Comparison of ENCODE assay signal across 8 cellular contexts in the genomic region with DNA sequence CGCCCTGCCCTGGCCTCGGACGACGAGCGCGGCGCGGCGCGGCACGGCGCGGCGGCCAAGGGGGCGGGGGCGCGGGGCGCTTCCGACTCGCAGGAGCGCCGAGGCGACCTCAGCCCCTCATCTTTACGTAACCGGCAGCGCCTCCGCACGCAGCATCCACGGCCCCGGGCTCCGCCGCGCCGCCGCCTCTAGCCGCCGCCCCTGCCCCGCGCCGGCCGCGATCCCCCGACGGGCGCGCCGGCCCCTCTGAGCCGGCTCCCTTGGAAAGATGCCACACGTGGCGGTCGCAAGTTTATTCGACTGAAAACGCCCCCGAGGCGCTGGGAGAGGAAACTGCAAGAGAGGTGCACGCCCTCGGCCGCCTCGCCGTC. TPM values are rescaled to one million over a fixed set of nuclear protein-coding genes. Genes with fewer than 3 reads are reported as not detected.
DNase-seq lines count a peak whose midpoint lies in the region; ATAC-seq and TF ChIP-seq lines count a peak whose summit lies in the region.

No MANE protein-coding gene starts in this region.

- peak; percentile 39 for ATAC-seq in CD8-positive, alpha-beta T cell
- peak; percentile 24 for ATAC-seq in GM18907 (IDR thresholded peaks at IDR 0.05; ENCODE audit: unreplicated experiment)
- ATAC-seq in HG03097 (IDR thresholded peaks at IDR 0.05; ENCODE audit: low FRiP score, unreplicated experiment) = peak; percentile 16

- H3K79me2 ChIP-seq in SU-DHL-6 (ENCODE audit: insufficient read depth, low read length) = no peaks in the 10 kb centered on the region

- peak overlapping the region; percentile 100 for H3K27ac Mint-ChIP-seq in CD8-positive, alpha-beta T cell

- H3F3A ChIP-seq in SU-DHL-6 (ENCODE audit: insufficient read depth) = peaks cover 13% of the 10 kb centered on the region; the same call in 1 of the 2 replicates

- CTCF ChIA-PET in CD8-positive, alpha-beta T cell (lab: Charles Lee) = interaction anchor here (1.0 kb wide), 1 partner anchor 71 kb away, joined by 3 read pairs; no protein-coding TSS in a partner anchor

- H3K27ac ChIP-seq in CD8-positive, alpha-beta T cell (ENCODE audit: low read depth, low read length) = peak overlapping the region; percentile 94
- H3K27ac ChIP-seq in SU-DHL-6 (ENCODE audit: low read depth, low read length) (no peak overlapping the region), urinary bladder (ENCODE audit: low read depth) (peak overlapping the region; percentile 100)

- H3K4me1 ChIP-seq in CD8-positive, alpha-beta T cell (ENCODE audit: insufficient read depth, low read length) = peaks cover 35% of the 10 kb centered on the region
- H3K4me1 ChIP-seq in mononuclear cell (ENCODE audit: insufficient read depth, low read length) = peaks cover 48% of the 10 kb centered on the region
- peaks cover 2% of the 10 kb centered on the region for H3K4me1 ChIP-seq in urinary bladder (ENCODE audit: insufficient read depth)

- H3K4me3 Mint-ChIP-seq in CD8-positive, alpha-beta T cell = peak overlapping the region; percentile 99

- H3K4me2 ChIP-seq in SU-DHL-6 (ENCODE audit: low read depth, low read length, poor library complexity, severe bottlenecking) = peak overlapping the region; percentile 42

- intact Hi-C loops in CD8-positive, alpha-beta T cell (cut with DNase I, micrococcal nuclease) = loop anchor here (2.0 to 5.0 kb wide), 5 partner anchors 149 to 1499 kb away; partner anchors contain the start of genes SMC5 (in 2 of the 2), ABHD17B (in 1 of the 2), C9orf85 (in 1 of the 2) and CEMIP2 (in 1 of the 2)

- peak overlapping the region; percentile 15 for H2AFZ ChIP-seq in SU-DHL-6 (ENCODE audit: low read depth, low read length, severe bottlenecking)

- H3K4me3 ChIP-seq in CD8-positive, alpha-beta T cell (ENCODE audit: low read depth, low read length) = peak overlapping the region; percentile 91
- H3K4me3 ChIP-seq in SU-DHL-6 (ENCODE audit: insufficient read depth, low read length, poor library complexity, severe bottlenecking) = no peak overlapping the region
- peak overlapping the region; percentile 89 for H3K4me3 ChIP-seq in mononuclear cell (ENCODE audit: low read length)
- peak overlapping the region; percentile 82 for H3K4me3 ChIP-seq in urinary bladder (ENCODE audit: low read depth, low read length)

- H3K9ac ChIP-seq in SU-DHL-6 (ENCODE audit: low read length) = no peak overlapping the region

- no peaks in the 10 kb centered on the region for H3K36me3 ChIP-seq in CD8-positive, alpha-beta T cell (ENCODE audit: insufficient read depth, low read length)
- H3K36me3 ChIP-seq in SU-DHL-6 (ENCODE audit: low read length) (no peaks in the 10 kb centered on the region), urinary bladder (ENCODE audit: insufficient read depth) (no peaks in the 10 kb centered on the region)

- H4K20me1 ChIP-seq in SU-DHL-6 (ENCODE audit: low read depth, low read length) = no peaks in the 10 kb centered on the region

- H3K4me1 Mint-ChIP-seq in CD8-positive, alpha-beta T cell (ENCODE audit: low read depth) = peaks cover 52% of the 10 kb centered on the region

- H3K36me3 Mint-ChIP-seq in CD8-positive, alpha-beta T cell = peaks cover 20% of the 10 kb centered on the region

- TF ChIP-seq CTCF in CD8-positive, alpha-beta T cell (IDR thresholded peaks at IDR 0.05) = no peak
- no peak for TF ChIP-seq CTCF in SU-DHL-6 (IDR thresholded peaks at IDR 0.05; ENCODE audit: insufficient read depth, low read length, poor library complexity, severe bottlenecking)

- H3K9me3 Mint-ChIP-seq in CD8-positive, alpha-beta T cell = no peaks in the 10 kb centered on the region

- peak in 3 of 7 experiments; percentile 60 to 78 (median 72) for DNase-seq in CD8-positive, alpha-beta T cell
- DNase-seq in effector CD4-positive, alpha-beta T cell = peak; percentile 63
- no peak for DNase-seq in A172 (ENCODE audit: low spot score)

- under 1% methylated on average over 60 of the region's 60 CpGs for WGBS in urinary bladder

- POLR2A ChIA-PET in CD8-positive, alpha-beta T cell (lab: Charles Lee) = interaction anchor here (0.8 to 3.6 kb wide), 9 partner anchors 7 to 157 kb away, joined by 3 to 41 read pairs (median 4); no protein-coding TSS in a partner anchor

- H3K27me3 Mint-ChIP-seq in CD8-positive, alpha-beta T cell (ENCODE audit: low read depth) = no peaks in the 10 kb centered on the region

- H3K9me3 ChIP-seq in CD8-positive, alpha-beta T cell (ENCODE audit: low read length) = no peaks in the 10 kb centered on the region
- H3K9me3 ChIP-seq in SU-DHL-6 (ENCODE audit: insufficient read depth, low read length) (no peaks in the 10 kb centered on the region), mononuclear cell (ENCODE audit: low read depth, low read length) (no peaks in the 10 kb centered on the region)

- no peaks in the 10 kb centered on the region for H3K27me3 ChIP-seq in CD8-positive, alpha-beta T cell (ENCODE audit: insufficient read depth, low read length)
- no peaks in the 10 kb centered on the region for H3K27me3 ChIP-seq in SU-DHL-6 (ENCODE audit: low read length)
- H3K27me3 ChIP-seq in mononuclear cell (ENCODE audit: insufficient read depth, low read length) = no peaks in the 10 kb centered on the region

- no peaks in the 10 kb centered on the region for H3K9me2 ChIP-seq in SU-DHL-6 (replicated peaks; ENCODE audit: insufficient read depth, low read length)

RNA-seq across cellular contexts. Expression of gene KLF9, which starts 1.0 kb away (rescaled TPM):
- total RNA-seq in CD8-positive, alpha-beta T cell = 10 to 100 TPM; 84.0 to 87.1 TPM
- 118 TPM for total RNA-seq in mononuclear cell
- 15.4 TPM for total RNA-seq in urinary bladder
- polyA plus RNA-seq in urinary bladder = 97.7 TPM
- total RNA-seq in A172 (2014; rRNA removed; shearing (Covaris generic)) = 0.81 and 1.1 TPM in 2 replicates
